Comparison of ENCODE assay signal across 2 cellular contexts in the genomic region with DNA sequence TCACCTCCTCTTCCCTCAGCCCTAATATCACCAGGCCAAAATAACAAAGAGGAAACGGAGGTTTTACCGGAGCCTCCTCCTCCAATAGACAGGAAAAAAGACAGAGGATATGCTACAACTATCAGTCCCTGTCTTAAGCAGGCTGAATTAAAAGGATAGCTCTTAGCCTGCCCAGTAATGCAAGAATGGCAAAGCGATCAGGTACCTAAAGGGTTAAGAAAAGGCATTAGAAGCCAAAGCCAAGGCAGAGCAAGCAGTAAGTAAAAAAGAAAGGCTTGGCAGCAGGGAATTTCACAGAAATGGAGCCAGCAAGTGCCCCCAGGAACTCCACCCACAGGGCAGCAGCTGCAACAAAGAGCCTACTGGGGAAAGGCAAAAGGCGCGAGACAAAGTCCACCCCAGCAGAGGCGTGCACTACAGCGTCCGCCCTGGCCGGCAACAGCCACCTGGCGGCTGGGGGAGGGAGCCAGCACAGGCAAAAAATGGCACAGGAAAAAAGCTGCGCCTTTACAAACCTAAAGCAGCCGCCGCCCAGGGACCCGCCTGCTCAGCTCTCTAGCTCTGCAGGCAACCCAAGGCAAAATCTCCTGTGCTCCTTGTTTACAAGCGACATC.
A peak's percentile ranks its signal among the peaks of the same experiment; 100 is the strongest.
TF ChIP-seq lines count a peak whose summit lies in the region.

No MANE protein-coding gene starts in this region.

TF ChIP-seq in WTC11, 78 proteins besides CTCF, POLR2A, EP300 and RAD21 (continued from another document and continues in another):
- TF ChIP-seq, protein P1, sequence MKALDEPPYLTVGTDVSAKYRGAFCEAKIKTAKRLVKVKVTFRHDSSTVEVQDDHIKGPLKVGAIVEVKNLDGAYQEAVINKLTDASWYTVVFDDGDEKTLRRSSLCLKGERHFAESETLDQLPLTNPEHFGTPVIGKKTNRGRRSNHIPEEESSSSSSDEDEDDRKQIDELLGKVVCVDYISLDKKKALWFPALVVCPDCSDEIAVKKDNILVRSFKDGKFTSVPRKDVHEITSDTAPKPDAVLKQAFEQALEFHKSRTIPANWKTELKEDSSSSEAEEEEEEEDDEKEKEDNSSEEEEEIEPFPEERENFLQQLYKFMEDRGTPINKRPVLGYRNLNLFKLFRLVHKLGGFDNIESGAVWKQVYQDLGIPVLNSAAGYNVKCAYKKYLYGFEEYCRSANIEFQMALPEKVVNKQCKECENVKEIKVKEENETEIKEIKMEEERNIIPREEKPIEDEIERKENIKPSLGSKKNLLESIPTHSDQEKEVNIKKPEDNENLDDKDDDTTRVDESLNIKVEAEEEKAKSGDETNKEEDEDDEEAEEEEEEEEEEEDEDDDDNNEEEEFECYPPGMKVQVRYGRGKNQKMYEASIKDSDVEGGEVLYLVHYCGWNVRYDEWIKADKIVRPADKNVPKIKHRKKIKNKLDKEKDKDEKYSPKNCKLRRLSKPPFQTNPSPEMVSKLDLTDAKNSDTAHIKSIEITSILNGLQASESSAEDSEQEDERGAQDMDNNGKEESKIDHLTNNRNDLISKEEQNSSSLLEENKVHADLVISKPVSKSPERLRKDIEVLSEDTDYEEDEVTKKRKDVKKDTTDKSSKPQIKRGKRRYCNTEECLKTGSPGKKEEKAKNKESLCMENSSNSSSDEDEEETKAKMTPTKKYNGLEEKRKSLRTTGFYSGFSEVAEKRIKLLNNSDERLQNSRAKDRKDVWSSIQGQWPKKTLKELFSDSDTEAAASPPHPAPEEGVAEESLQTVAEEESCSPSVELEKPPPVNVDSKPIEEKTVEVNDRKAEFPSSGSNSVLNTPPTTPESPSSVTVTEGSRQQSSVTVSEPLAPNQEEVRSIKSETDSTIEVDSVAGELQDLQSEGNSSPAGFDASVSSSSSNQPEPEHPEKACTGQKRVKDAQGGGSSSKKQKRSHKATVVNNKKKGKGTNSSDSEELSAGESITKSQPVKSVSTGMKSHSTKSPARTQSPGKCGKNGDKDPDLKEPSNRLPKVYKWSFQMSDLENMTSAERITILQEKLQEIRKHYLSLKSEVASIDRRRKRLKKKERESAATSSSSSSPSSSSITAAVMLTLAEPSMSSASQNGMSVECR (CRISPR knock-in tag; IDR thresholded peaks at IDR 0.05; ENCODE audit: borderline replicate concordance): no peak
- TF ChIP-seq, protein P2, sequence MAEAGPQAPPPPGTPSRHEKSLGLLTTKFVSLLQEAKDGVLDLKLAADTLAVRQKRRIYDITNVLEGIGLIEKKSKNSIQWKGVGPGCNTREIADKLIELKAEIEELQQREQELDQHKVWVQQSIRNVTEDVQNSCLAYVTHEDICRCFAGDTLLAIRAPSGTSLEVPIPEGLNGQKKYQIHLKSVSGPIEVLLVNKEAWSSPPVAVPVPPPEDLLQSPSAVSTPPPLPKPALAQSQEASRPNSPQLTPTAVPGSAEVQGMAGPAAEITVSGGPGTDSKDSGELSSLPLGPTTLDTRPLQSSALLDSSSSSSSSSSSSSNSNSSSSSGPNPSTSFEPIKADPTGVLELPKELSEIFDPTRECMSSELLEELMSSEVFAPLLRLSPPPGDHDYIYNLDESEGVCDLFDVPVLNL (CRISPR knock-in tag; IDR thresholded peaks at IDR 0.05; ENCODE audit: borderline replicate concordance, low read depth): no peak
- no peak for TF ChIP-seq ZNF121 (CRISPR knock-in tag; IDR thresholded peaks at IDR 0.05)
- TF ChIP-seq, protein P3, sequence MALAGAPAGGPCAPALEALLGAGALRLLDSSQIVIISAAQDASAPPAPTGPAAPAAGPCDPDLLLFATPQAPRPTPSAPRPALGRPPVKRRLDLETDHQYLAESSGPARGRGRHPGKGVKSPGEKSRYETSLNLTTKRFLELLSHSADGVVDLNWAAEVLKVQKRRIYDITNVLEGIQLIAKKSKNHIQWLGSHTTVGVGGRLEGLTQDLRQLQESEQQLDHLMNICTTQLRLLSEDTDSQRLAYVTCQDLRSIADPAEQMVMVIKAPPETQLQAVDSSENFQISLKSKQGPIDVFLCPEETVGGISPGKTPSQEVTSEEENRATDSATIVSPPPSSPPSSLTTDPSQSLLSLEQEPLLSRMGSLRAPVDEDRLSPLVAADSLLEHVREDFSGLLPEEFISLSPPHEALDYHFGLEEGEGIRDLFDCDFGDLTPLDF (CRISPR knock-in tag; IDR thresholded peaks at IDR 0.05): no peak
- TF ChIP-seq OVOL2 (CRISPR knock-in tag; IDR thresholded peaks at IDR 0.05; ENCODE audit: borderline replicate concordance): no peak
- TF ChIP-seq, protein P4, sequence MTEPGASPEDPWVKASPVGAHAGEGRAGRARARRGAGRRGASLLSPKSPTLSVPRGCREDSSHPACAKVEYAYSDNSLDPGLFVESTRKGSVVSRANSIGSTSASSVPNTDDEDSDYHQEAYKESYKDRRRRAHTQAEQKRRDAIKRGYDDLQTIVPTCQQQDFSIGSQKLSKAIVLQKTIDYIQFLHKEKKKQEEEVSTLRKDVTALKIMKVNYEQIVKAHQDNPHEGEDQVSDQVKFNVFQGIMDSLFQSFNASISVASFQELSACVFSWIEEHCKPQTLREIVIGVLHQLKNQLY (CRISPR knock-in tag; IDR thresholded peaks at IDR 0.05): no peak
- TF ChIP-seq FOXP1 (CRISPR knock-in tag; IDR thresholded peaks at IDR 0.05; ENCODE audit: borderline replicate concordance): no peak
- no peak for TF ChIP-seq TEAD1 (CRISPR knock-in tag; IDR thresholded peaks at IDR 0.05)
- TF ChIP-seq, protein P5, sequence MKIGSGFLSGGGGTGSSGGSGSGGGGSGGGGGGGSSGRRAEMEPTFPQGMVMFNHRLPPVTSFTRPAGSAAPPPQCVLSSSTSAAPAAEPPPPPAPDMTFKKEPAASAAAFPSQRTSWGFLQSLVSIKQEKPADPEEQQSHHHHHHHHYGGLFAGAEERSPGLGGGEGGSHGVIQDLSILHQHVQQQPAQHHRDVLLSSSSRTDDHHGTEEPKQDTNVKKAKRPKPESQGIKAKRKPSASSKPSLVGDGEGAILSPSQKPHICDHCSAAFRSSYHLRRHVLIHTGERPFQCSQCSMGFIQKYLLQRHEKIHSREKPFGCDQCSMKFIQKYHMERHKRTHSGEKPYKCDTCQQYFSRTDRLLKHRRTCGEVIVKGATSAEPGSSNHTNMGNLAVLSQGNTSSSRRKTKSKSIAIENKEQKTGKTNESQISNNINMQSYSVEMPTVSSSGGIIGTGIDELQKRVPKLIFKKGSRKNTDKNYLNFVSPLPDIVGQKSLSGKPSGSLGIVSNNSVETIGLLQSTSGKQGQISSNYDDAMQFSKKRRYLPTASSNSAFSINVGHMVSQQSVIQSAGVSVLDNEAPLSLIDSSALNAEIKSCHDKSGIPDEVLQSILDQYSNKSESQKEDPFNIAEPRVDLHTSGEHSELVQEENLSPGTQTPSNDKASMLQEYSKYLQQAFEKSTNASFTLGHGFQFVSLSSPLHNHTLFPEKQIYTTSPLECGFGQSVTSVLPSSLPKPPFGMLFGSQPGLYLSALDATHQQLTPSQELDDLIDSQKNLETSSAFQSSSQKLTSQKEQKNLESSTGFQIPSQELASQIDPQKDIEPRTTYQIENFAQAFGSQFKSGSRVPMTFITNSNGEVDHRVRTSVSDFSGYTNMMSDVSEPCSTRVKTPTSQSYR (CRISPR knock-in tag; IDR thresholded peaks at IDR 0.05): no peak

TF ChIP-seq in liver, 16 proteins besides CTCF, POLR2A, EP300 and RAD21 (continued from another document):
- TF ChIP-seq, protein P6, sequence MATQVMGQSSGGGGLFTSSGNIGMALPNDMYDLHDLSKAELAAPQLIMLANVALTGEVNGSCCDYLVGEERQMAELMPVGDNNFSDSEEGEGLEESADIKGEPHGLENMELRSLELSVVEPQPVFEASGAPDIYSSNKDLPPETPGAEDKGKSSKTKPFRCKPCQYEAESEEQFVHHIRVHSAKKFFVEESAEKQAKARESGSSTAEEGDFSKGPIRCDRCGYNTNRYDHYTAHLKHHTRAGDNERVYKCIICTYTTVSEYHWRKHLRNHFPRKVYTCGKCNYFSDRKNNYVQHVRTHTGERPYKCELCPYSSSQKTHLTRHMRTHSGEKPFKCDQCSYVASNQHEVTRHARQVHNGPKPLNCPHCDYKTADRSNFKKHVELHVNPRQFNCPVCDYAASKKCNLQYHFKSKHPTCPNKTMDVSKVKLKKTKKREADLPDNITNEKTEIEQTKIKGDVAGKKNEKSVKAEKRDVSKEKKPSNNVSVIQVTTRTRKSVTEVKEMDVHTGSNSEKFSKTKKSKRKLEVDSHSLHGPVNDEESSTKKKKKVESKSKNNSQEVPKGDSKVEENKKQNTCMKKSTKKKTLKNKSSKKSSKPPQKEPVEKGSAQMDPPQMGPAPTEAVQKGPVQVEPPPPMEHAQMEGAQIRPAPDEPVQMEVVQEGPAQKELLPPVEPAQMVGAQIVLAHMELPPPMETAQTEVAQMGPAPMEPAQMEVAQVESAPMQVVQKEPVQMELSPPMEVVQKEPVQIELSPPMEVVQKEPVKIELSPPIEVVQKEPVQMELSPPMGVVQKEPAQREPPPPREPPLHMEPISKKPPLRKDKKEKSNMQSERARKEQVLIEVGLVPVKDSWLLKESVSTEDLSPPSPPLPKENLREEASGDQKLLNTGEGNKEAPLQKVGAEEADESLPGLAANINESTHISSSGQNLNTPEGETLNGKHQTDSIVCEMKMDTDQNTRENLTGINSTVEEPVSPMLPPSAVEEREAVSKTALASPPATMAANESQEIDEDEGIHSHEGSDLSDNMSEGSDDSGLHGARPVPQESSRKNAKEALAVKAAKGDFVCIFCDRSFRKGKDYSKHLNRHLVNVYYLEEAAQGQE (IDR thresholded peaks at IDR 0.05): peak; percentile 73
- TF ChIP-seq SP1 (IDR thresholded peaks at IDR 0.05) (peak; percentile 58), RXRA (IDR thresholded peaks at IDR 0.05) (peak in 1 of 2 donors; percentile 31), NR2F2 (IDR thresholded peaks at IDR 0.05) (no peak), TAF1 (conservative IDR thresholded peaks at IDR 0.05) (no peak), HNF4A (conservative IDR thresholded peaks at IDR 0.05) (peak; percentile 80 to 81), HNF4G (IDR thresholded peaks at IDR 0.05) (peak; percentile 46)
TF ChIP-seq in liver: peak in this region for 7.
